In the genomic region with DNA sequence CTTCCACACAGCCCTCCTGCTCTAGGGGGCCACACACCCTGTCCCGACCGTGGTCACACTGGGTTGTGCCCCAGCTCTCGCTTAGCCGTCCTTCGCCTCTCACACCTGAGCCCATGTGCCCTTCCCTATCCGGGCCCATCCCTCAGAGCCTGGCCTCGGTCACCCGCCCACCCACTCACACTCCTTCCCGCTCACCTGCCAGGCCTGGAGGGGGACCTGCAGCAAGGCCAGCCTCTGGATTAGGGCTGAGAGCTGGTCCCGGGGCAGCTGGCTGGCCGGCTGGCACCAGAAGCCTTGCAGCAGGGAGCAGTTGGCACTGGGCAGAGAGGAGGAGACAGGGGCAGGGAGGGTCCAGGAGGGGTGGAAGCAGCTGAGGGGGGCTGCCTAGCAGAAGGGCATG, we compare ENCODE assay signal across 29 cellular contexts. TPM values are rescaled to one million over a fixed set of nuclear protein-coding genes. Genes with fewer than 3 reads are reported as not detected.
"Had no signal": no experiment of that assay in that cellular context is flagged by ENCODE, and none has a peak within 500 bp of the region (broad histone marks: within the 10 kb centered on the region; RNA-seq: fewer than 3 reads in every experiment).

No MANE protein-coding gene starts in this region.

- H3K4me1 ChIP-seq: gastrocnemius medialis, parathyroid adenoma had no signal

- DNase-seq: dorsolateral prefrontal cortex; effector CD4-positive, alpha-beta T cell; gastrocnemius medialis; head of caudate nucleus; left ventricle myocardium superior; lower lobe of right lung; natural killer cell; stimulated activated CD4-positive, alpha-beta T cell treated with anti-CD3 and anti-CD28 coated beads, Interleukin-12 subunit alpha, Interleukin-12 subunit beta, amount 100 ng/mL, for 4 hours; stimulated activated CD4-positive, alpha-beta T cell treated with anti-CD3 and anti-CD28 coated beads, Interleukin-1b, Interleukin-23, amount 100 ng/mL, for 48 hours; stimulated activated CD4-positive, alpha-beta T cell treated with anti-CD3 and anti-CD28 coated beads, Interleukin-4, amount 100 ng/mL, for 1 hour; stimulated activated naive CD8-positive, alpha-beta T cell treated with anti-CD3 and anti-CD28 coated beads, Interleukin-15, Interleukin-2, amounts not matched to agents 100 U/mL and 50 U/mL, for 24 hours; substantia nigra; testis had no signal

- ATAC-seq: esophagus mucosa; gastrocnemius medialis; left ventricle myocardium superior; lower lobe of right lung; natural killer cell; sciatic nerve; stimulated activated memory B cell treated with anti-CD40 and anti-IgM and Interleukin-4, amounts not matched to agents 10 μg/mL and 1 μg/mL and 100 μg/mL, for 72 hours; stimulated activated naive CD8-positive, alpha-beta T cell treated with anti-CD3 and anti-CD28 coated beads, Interleukin-15, Interleukin-2, amounts not matched to agents 100 U/mL and 50 U/mL, for 24 hours had no signal

- H3K27me3 ChIP-seq: testis had no signal

- FAIRE-seq: colon, keratinocyte had no signal

- H3K9ac ChIP-seq: parathyroid adenoma had no signal

- H3K4me3 ChIP-seq: dorsolateral prefrontal cortex, gastrocnemius medialis, lower lobe of right lung, smooth muscle cell, testis, tibial nerve, upper lobe of left lung had no signal

- H3K9me3 ChIP-seq: gastrocnemius medialis, lower lobe of right lung, neutrophil, testis, tibial nerve, upper lobe of left lung had no signal

- H3K36me3 ChIP-seq: gastrocnemius medialis, lower lobe of right lung, neutrophil, tibial nerve, upper lobe of left lung had no signal

- H3K27ac ChIP-seq: dorsolateral prefrontal cortex, epithelial cell of prostate, gastrocnemius medialis, lower lobe of right lung, neutrophil, parathyroid adenoma, testis, tibial nerve, upper lobe of left lung had no signal

- H2AFZ ChIP-seq: parathyroid adenoma had no signal

- H3K79me2 ChIP-seq: parathyroid adenoma had no signal

RNA-seq across cellular contexts. Expression of gene MSLN, which starts 17.9 kb away (rescaled TPM):
- total RNA-seq: gastrocnemius medialis, mesenteric fat pad, natural killer cell had no signal

RNA-seq across cellular contexts. Expression of gene GNG13, which starts 22.1 kb away (rescaled TPM):
- total RNA-seq: esophagus mucosa, gastrocnemius medialis, glomerular endothelial cell, left ventricle myocardium superior, lower lobe of right lung, mesenteric fat pad, natural killer cell, osteoblast, progenitor cell of endocrine pancreas, sciatic nerve, smooth muscle cell, testis, tibial nerve, upper lobe of left lung had no signal
- polyA plus RNA-seq: keratinocyte, neural cell, smooth muscle cell had no signal
